1 cellular context compared by ENCODE assay signal in the genomic region with DNA sequence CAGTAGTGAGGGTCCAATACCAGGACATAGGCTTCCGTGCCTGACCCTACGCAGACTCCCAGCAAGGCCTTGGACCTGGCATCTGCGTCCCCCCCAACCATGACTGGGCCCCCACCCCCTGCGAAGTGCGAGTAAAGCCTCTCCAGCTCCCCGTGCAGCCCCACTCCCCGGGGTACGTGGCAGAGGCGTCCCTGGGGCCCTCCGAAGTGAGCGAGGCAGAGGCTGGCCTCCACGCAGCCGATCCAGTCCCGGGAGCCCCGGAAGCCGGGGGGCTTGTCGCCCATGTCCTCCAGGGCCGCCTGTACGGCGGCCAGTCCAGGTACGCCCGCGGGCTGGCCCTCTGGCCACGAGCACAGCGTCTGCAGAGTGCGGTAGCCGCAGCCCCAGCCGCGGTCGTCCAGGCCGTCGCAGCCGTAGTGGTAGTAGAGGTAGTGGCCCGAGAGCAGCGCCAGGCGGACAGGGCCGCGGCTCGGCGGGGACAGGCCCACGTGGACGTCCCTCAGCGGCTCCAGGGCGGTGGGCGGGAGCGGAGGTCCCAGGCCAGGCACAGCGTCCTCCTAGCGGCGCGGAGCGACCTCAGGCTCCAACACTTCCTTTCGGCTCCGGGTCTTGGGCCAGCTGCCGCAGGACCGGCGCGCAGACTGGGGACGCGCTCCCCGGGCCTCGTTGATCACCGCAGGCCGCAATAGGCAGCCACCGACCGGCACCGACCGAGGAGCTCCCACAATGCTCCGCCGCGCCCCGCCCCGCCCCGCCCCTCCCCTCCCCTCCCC.
A peak's percentile ranks its signal among the peaks of the same experiment; 100 is the strongest.
TF ChIP-seq lines count a peak whose summit lies in the region.

A gene (minus strand): TSS at position 728 of the 773 bp plus-strand sequence. CDS start 444 bp downstream, at position 284.

TF ChIP-seq in K562, 482 proteins besides CTCF, POLR2A, EP300 and RAD21 (continued from another document and continues in another):
- TF ChIP-seq, protein P1, sequence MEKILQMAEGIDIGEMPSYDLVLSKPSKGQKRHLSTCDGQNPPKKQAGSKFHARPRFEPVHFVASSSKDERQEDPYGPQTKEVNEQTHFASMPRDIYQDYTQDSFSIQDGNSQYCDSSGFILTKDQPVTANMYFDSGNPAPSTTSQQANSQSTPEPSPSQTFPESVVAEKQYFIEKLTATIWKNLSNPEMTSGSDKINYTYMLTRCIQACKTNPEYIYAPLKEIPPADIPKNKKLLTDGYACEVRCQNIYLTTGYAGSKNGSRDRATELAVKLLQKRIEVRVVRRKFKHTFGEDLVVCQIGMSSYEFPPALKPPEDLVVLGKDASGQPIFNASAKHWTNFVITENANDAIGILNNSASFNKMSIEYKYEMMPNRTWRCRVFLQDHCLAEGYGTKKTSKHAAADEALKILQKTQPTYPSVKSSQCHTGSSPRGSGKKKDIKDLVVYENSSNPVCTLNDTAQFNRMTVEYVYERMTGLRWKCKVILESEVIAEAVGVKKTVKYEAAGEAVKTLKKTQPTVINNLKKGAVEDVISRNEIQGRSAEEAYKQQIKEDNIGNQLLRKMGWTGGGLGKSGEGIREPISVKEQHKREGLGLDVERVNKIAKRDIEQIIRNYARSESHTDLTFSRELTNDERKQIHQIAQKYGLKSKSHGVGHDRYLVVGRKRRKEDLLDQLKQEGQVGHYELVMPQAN (IDR thresholded peaks at IDR 0.05; ENCODE audit: borderline replicate concordance), result peak; percentile 96
- TF ChIP-seq, protein P2, sequence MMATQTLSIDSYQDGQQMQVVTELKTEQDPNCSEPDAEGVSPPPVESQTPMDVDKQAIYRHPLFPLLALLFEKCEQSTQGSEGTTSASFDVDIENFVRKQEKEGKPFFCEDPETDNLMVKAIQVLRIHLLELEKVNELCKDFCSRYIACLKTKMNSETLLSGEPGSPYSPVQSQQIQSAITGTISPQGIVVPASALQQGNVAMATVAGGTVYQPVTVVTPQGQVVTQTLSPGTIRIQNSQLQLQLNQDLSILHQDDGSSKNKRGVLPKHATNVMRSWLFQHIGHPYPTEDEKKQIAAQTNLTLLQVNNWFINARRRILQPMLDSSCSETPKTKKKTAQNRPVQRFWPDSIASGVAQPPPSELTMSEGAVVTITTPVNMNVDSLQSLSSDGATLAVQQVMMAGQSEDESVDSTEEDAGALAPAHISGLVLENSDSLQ (IDR thresholded peaks at IDR 0.05), result peak; percentile 68; the same call in 1 of the 2 replicates
- TF ChIP-seq ZNF586 (CRISPR knock-in tag; conservative IDR thresholded peaks at IDR 0.05) (0 out of 2 replicates have a peak, but pooled peaks have one; percentile 44), PML (IDR thresholded peaks at IDR 0.05; ENCODE audit: low read length) (peak; percentile 49), RAD51 (IDR thresholded peaks at IDR 0.05; ENCODE audit: borderline replicate concordance, low read depth) (peak; percentile 14; the same call in 1 of the 2 replicates), TSC22D4 (tag; IDR thresholded peaks at IDR 0.05) (no peak), SP1 (CRISPR knock-in tag; IDR thresholded peaks at IDR 0.05) (peak; percentile 82), MTA3 (IDR thresholded peaks at IDR 0.05; ENCODE audit: borderline replicate concordance) (peak; percentile 87; the same call in 1 of the 2 replicates), KAT7 (CRISPR knock-in tag; IDR thresholded peaks at IDR 0.05; ENCODE audit: borderline replicate concordance) (peak; percentile 37; the same call in 1 of the 2 replicates), MBD2 (IDR thresholded peaks at IDR 0.05; ENCODE audit: borderline replicate concordance, low read depth) (no peak; the same call in 1 of the 2 replicates), KDM2B (CRISPR knock-in tag; IDR thresholded peaks at IDR 0.05) (peak; percentile 69; the same call in 1 of the 2 replicates), FOXA3 (CRISPR knock-in tag; conservative IDR thresholded peaks at IDR 0.05 in 1 of 2, IDR thresholded peaks at IDR 0.05 in 1 of 2) (no peak), ZNF212 (CRISPR knock-in tag; IDR thresholded peaks at IDR 0.05) (no peak), PRMT5 (CRISPR knock-in tag; IDR thresholded peaks at IDR 0.05) (peak; percentile 86; the same call in 1 of the 2 replicates), PHF8 (IDR thresholded peaks at IDR 0.05; ENCODE audit: borderline replicate concordance, low read length) (peak; percentile 90), CBFB (CRISPR knock-in tag; IDR thresholded peaks at IDR 0.05) (peak; percentile 90), CXXC5 (CRISPR knock-in tag; IDR thresholded peaks at IDR 0.05) (peak; percentile 85), ZNF263 (CRISPR knock-in tag; IDR thresholded peaks at IDR 0.05; ENCODE audit: borderline replicate concordance) (0 out of 2 replicates have a peak, but pooled peaks have one; percentile 15), RNF2 (IDR thresholded peaks at IDR 0.05) (peak; percentile 71; the same call in 1 of the 2 replicates), ZNF589 (CRISPR knock-in tag; IDR thresholded peaks at IDR 0.05; ENCODE audit: low read depth) (peak; percentile 69; the same call in 1 of the 2 replicates), POLR2AphosphoS2 (IDR thresholded peaks at IDR 0.05; ENCODE audit: low read length) (0 out of 2 replicates have a peak, but pooled peaks have one; percentile 66)
- TF ChIP-seq, protein P3, sequence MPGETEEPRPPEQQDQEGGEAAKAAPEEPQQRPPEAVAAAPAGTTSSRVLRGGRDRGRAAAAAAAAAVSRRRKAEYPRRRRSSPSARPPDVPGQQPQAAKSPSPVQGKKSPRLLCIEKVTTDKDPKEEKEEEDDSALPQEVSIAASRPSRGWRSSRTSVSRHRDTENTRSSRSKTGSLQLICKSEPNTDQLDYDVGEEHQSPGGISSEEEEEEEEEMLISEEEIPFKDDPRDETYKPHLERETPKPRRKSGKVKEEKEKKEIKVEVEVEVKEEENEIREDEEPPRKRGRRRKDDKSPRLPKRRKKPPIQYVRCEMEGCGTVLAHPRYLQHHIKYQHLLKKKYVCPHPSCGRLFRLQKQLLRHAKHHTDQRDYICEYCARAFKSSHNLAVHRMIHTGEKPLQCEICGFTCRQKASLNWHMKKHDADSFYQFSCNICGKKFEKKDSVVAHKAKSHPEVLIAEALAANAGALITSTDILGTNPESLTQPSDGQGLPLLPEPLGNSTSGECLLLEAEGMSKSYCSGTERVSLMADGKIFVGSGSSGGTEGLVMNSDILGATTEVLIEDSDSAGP (CRISPR knock-in tag; IDR thresholded peaks at IDR 0.05), result 0 out of 2 replicates have a peak, but pooled peaks have one; percentile 32
- TF ChIP-seq, protein P4, sequence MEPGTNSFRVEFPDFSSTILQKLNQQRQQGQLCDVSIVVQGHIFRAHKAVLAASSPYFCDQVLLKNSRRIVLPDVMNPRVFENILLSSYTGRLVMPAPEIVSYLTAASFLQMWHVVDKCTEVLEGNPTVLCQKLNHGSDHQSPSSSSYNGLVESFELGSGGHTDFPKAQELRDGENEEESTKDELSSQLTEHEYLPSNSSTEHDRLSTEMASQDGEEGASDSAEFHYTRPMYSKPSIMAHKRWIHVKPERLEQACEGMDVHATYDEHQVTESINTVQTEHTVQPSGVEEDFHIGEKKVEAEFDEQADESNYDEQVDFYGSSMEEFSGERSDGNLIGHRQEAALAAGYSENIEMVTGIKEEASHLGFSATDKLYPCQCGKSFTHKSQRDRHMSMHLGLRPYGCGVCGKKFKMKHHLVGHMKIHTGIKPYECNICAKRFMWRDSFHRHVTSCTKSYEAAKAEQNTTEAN (CRISPR knock-in tag; IDR thresholded peaks at IDR 0.05), result 0 out of 2 replicates have a peak, but pooled peaks have one; percentile 32
- TF ChIP-seq, protein P5, sequence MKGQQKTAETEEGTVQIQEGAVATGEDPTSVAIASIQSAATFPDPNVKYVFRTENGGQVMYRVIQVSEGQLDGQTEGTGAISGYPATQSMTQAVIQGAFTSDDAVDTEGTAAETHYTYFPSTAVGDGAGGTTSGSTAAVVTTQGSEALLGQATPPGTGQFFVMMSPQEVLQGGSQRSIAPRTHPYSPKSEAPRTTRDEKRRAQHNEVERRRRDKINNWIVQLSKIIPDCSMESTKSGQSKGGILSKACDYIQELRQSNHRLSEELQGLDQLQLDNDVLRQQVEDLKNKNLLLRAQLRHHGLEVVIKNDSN (CRISPR knock-in tag; IDR thresholded peaks at IDR 0.05), result peak; percentile 70
- TF ChIP-seq, protein P6, sequence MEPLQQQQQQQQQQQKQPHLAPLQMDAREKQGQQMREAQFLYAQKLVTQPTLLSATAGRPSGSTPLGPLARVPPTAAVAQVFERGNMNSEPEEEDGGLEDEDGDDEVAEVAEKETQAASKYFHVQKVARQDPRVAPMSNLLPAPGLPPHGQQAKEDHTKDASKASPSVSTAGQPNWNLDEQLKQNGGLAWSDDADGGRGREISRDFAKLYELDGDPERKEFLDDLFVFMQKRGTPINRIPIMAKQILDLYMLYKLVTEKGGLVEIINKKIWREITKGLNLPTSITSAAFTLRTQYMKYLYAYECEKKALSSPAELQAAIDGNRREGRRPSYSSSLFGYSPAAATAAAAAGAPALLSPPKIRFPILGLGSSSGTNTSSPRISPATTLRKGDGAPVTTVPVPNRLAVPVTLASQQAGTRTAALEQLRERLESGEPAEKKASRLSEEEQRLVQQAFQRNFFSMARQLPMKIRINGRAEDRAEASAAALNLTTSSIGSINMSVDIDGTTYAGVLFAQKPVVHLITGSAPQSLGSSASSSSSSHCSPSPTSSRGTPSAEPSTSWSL (CRISPR knock-in tag; IDR thresholded peaks at IDR 0.05; ENCODE audit: borderline replicate concordance), result no peak
- TF ChIP-seq, protein P7, sequence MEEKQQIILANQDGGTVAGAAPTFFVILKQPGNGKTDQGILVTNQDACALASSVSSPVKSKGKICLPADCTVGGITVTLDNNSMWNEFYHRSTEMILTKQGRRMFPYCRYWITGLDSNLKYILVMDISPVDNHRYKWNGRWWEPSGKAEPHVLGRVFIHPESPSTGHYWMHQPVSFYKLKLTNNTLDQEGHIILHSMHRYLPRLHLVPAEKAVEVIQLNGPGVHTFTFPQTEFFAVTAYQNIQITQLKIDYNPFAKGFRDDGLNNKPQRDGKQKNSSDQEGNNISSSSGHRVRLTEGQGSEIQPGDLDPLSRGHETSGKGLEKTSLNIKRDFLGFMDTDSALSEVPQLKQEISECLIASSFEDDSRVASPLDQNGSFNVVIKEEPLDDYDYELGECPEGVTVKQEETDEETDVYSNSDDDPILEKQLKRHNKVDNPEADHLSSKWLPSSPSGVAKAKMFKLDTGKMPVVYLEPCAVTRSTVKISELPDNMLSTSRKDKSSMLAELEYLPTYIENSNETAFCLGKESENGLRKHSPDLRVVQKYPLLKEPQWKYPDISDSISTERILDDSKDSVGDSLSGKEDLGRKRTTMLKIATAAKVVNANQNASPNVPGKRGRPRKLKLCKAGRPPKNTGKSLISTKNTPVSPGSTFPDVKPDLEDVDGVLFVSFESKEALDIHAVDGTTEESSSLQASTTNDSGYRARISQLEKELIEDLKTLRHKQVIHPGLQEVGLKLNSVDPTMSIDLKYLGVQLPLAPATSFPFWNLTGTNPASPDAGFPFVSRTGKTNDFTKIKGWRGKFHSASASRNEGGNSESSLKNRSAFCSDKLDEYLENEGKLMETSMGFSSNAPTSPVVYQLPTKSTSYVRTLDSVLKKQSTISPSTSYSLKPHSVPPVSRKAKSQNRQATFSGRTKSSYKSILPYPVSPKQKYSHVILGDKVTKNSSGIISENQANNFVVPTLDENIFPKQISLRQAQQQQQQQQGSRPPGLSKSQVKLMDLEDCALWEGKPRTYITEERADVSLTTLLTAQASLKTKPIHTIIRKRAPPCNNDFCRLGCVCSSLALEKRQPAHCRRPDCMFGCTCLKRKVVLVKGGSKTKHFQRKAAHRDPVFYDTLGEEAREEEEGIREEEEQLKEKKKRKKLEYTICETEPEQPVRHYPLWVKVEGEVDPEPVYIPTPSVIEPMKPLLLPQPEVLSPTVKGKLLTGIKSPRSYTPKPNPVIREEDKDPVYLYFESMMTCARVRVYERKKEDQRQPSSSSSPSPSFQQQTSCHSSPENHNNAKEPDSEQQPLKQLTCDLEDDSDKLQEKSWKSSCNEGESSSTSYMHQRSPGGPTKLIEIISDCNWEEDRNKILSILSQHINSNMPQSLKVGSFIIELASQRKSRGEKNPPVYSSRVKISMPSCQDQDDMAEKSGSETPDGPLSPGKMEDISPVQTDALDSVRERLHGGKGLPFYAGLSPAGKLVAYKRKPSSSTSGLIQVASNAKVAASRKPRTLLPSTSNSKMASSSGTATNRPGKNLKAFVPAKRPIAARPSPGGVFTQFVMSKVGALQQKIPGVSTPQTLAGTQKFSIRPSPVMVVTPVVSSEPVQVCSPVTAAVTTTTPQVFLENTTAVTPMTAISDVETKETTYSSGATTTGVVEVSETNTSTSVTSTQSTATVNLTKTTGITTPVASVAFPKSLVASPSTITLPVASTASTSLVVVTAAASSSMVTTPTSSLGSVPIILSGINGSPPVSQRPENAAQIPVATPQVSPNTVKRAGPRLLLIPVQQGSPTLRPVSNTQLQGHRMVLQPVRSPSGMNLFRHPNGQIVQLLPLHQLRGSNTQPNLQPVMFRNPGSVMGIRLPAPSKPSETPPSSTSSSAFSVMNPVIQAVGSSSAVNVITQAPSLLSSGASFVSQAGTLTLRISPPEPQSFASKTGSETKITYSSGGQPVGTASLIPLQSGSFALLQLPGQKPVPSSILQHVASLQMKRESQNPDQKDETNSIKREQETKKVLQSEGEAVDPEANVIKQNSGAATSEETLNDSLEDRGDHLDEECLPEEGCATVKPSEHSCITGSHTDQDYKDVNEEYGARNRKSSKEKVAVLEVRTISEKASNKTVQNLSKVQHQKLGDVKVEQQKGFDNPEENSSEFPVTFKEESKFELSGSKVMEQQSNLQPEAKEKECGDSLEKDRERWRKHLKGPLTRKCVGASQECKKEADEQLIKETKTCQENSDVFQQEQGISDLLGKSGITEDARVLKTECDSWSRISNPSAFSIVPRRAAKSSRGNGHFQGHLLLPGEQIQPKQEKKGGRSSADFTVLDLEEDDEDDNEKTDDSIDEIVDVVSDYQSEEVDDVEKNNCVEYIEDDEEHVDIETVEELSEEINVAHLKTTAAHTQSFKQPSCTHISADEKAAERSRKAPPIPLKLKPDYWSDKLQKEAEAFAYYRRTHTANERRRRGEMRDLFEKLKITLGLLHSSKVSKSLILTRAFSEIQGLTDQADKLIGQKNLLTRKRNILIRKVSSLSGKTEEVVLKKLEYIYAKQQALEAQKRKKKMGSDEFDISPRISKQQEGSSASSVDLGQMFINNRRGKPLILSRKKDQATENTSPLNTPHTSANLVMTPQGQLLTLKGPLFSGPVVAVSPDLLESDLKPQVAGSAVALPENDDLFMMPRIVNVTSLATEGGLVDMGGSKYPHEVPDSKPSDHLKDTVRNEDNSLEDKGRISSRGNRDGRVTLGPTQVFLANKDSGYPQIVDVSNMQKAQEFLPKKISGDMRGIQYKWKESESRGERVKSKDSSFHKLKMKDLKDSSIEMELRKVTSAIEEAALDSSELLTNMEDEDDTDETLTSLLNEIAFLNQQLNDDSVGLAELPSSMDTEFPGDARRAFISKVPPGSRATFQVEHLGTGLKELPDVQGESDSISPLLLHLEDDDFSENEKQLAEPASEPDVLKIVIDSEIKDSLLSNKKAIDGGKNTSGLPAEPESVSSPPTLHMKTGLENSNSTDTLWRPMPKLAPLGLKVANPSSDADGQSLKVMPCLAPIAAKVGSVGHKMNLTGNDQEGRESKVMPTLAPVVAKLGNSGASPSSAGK (IDR thresholded peaks at IDR 0.05), result peak; percentile 98
- TF ChIP-seq, protein P8, sequence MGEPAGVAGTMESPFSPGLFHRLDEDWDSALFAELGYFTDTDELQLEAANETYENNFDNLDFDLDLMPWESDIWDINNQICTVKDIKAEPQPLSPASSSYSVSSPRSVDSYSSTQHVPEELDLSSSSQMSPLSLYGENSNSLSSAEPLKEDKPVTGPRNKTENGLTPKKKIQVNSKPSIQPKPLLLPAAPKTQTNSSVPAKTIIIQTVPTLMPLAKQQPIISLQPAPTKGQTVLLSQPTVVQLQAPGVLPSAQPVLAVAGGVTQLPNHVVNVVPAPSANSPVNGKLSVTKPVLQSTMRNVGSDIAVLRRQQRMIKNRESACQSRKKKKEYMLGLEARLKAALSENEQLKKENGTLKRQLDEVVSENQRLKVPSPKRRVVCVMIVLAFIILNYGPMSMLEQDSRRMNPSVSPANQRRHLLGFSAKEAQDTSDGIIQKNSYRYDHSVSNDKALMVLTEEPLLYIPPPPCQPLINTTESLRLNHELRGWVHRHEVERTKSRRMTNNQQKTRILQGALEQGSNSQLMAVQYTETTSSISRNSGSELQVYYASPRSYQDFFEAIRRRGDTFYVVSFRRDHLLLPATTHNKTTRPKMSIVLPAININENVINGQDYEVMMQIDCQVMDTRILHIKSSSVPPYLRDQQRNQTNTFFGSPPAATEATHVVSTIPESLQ (CRISPR knock-in tag; IDR thresholded peaks at IDR 0.05), result peak; percentile 97; the same call in 1 of the 2 replicates
